Comparison of ENCODE assay signal across 32 cellular contexts in genomic region chr10:1785835-1786234, GRCh38. TPM values are rescaled to one million over a fixed set of nuclear protein-coding genes. Genes with fewer than 3 reads are reported as not detected.
"Had no signal": no experiment of that assay in that cellular context is flagged by ENCODE, and none has a peak within 500 bp of the region (broad histone marks: within the 10 kb centered on the region; RNA-seq: fewer than 3 reads in every experiment).

No MANE protein-coding gene starts in this region.

- H3K4me3 ChIP-seq: ovary, psoas muscle, skin epidermis, smooth muscle cell, spleen, stomach, thoracic aorta, thyroid gland, tibial nerve, upper lobe of left lung, vagina had no signal

- H3K4me3 Mint-ChIP-seq: naive thymus-derived CD8-positive, alpha-beta T cell; natural killer cell treated with Interleukin-12 subunit alpha and Interleukin-12 subunit beta and Interleukin-15 and Interleukin-18, amount 100 ng/mL, for 72 hours; nephron progenitor cell; neural crest cell; stimulated activated naive B cell treated with anti-CD40 and anti-IgM and Interleukin-4, amounts not matched to agents 10 μg/mL and 1 μg/mL and 100 μg/mL, for 72 hours; stimulated activated naive CD8-positive, alpha-beta T cell treated with anti-CD3 and anti-CD28 coated beads, Interleukin-15, Interleukin-2, amounts not matched to agents 100 ng/mL and 50 ng/mL, for 24 hours had no signal

- H3K4me1 ChIP-seq: parathyroid adenoma, psoas muscle, spleen, stomach, thyroid gland, tibial nerve, upper lobe of left lung, vagina had no signal

- H3K4me2 ChIP-seq: smooth muscle cell had no signal

- H3K9ac ChIP-seq: parathyroid adenoma had no signal

- H3K79me2 ChIP-seq: parathyroid adenoma had no signal

- H3K27me3 ChIP-seq: ovary, stomach, thyroid gland, tibial nerve, upper lobe of left lung, vagina had no signal

- DNase-seq: naive thymus-derived CD8-positive, alpha-beta T cell; nephron progenitor cell; occipital lobe; ovary; psoas muscle; right cardiac atrium; spleen; stimulated activated CD4-positive, alpha-beta T cell treated with anti-CD3 and anti-CD28 coated beads, Interleukin-12 subunit alpha, Interleukin-12 subunit beta, amount 100 ng/mL, for 4 hours; stimulated activated CD4-positive, alpha-beta T cell treated with anti-CD3 and anti-CD28 coated beads, Interleukin-1b, Interleukin-23, amount 100 ng/mL, for 48 hours; stimulated activated CD4-positive, alpha-beta T cell treated with anti-CD3 and anti-CD28 coated beads, Interleukin-4, amount 100 ng/mL, for 1 hour; stimulated activated CD4-positive, alpha-beta T cell treated with anti-CD3 and anti-CD28 coated beads, Interleukin-4, amount 100 ng/mL, for 4 hours; stimulated activated CD8-positive, alpha-beta memory T cell treated with anti-CD3 and anti-CD28 coated beads, Interleukin-4, amount 100 ng/mL, for 48 hours; stimulated activated naive B cell treated with anti-CD40 and anti-IgM and Interleukin-4, amounts not matched to agents 10 μg/mL and 1 μg/mL and 100 μg/mL, for 72 hours; stimulated activated naive CD4-positive, alpha-beta T cell treated with Interleukin-2 at 50 U/mL for 16 hours; stomach; thyroid gland; trophoblast cell; upper lobe of left lung had no signal

- H3K9me3 ChIP-seq: ovary, psoas muscle, stomach, thoracic aorta, thyroid gland, tibial nerve, vagina had no signal

- H3K36me3 ChIP-seq: ovary, spleen, stomach, thoracic aorta, thyroid gland, tibial nerve, upper lobe of left lung, vagina had no signal

- H3K27ac ChIP-seq: ovary, parathyroid adenoma, psoas muscle, skin epidermis, spleen, stomach, thoracic aorta, thyroid gland, tibial nerve, upper lobe of left lung, vagina had no signal

- H3K9me3 Mint-ChIP-seq: natural killer cell treated with Interleukin-12 subunit alpha and Interleukin-12 subunit beta and Interleukin-15 and Interleukin-18, amount 100 ng/mL, for 72 hours; nephron progenitor cell; neural crest cell; stimulated activated naive CD8-positive, alpha-beta T cell treated with anti-CD3 and anti-CD28 coated beads, Interleukin-15, Interleukin-2, amounts not matched to agents 100 ng/mL and 50 ng/mL, for 24 hours had no signal

- H3K4me1 Mint-ChIP-seq: naive thymus-derived CD8-positive, alpha-beta T cell; nephron progenitor cell; neural crest cell; stimulated activated naive B cell treated with anti-CD40 and anti-IgM and Interleukin-4, amounts not matched to agents 10 μg/mL and 1 μg/mL and 100 μg/mL, for 72 hours had no signal

- H3K27me3 Mint-ChIP-seq: stimulated activated naive CD8-positive, alpha-beta T cell treated with anti-CD3 and anti-CD28 coated beads, Interleukin-15, Interleukin-2, amounts not matched to agents 100 ng/mL and 50 ng/mL, for 24 hours had no signal

- H2AFZ ChIP-seq: parathyroid adenoma had no signal

- FAIRE-seq: urothelium cell line had no signal

- H3K27ac Mint-ChIP-seq: natural killer cell treated with Interleukin-12 subunit alpha and Interleukin-12 subunit beta and Interleukin-15 and Interleukin-18, amount 100 ng/mL, for 72 hours; nephron progenitor cell; progenitor cell of endocrine pancreas; stimulated activated naive B cell treated with anti-CD40 and anti-IgM and Interleukin-4, amounts not matched to agents 10 μg/mL and 1 μg/mL and 100 μg/mL, for 72 hours; stimulated activated naive CD8-positive, alpha-beta T cell treated with anti-CD3 and anti-CD28 coated beads, Interleukin-15, Interleukin-2, amounts not matched to agents 100 ng/mL and 50 ng/mL, for 24 hours had no signal

- H3K36me3 Mint-ChIP-seq: naive thymus-derived CD8-positive, alpha-beta T cell; natural killer cell treated with Interleukin-12 subunit alpha and Interleukin-12 subunit beta and Interleukin-15 and Interleukin-18, amount 100 ng/mL, for 72 hours; stimulated activated naive B cell treated with anti-CD40 and anti-IgM and Interleukin-4, amounts not matched to agents 10 μg/mL and 1 μg/mL and 100 μg/mL, for 72 hours had no signal

- ATAC-seq: naive thymus-derived CD8-positive, alpha-beta T cell; psoas muscle; right cardiac atrium; sciatic nerve; stimulated activated naive B cell treated with anti-CD40 and anti-IgM and Interleukin-4, amounts not matched to agents 10 μg/mL and 1 μg/mL and 100 μg/mL, for 72 hours had no signal

RNA-seq across cellular contexts. Expression of gene ADARB2, which starts 48.5 kb away (rescaled TPM):
- total RNA-seq: naive thymus-derived CD8-positive, alpha-beta T cell; natural killer cell treated with Interleukin-12 subunit alpha and Interleukin-12 subunit beta and Interleukin-15 and Interleukin-18, amount 100 ng/mL, for 72 hours; osteoblast; ureter had no signal
- polyA plus RNA-seq: naive thymus-derived CD8-positive, alpha-beta T cell had no signal
